24 cellular contexts compared by ENCODE assay signal in genomic region chr2:162711832-162712540, GRCh38.
DNase-seq lines count a peak whose midpoint lies in the region; ATAC-seq, FAIRE-seq and TF ChIP-seq lines count a peak whose summit lies in the region.
"Had no signal": no experiment of that assay in that cellular context is flagged by ENCODE, and none has a peak within 500 bp of the region (broad histone marks: within the 10 kb centered on the region; RNA-seq: fewer than 3 reads in every experiment).

No MANE protein-coding gene starts in this region.

- TF ChIP-seq CTCF in GM23338 (conservative IDR thresholded peaks at IDR 0.05; ENCODE audit: low read depth in 2 of 2) (no peak), pancreas (IDR thresholded peaks at IDR 0.05) (no peak), GM13976 (IDR thresholded peaks at IDR 0.05; ENCODE audit: borderline replicate concordance, control extremely low read depth, extremely low read depth, insufficient read depth, missing control alignments) (no peak), RWPE1 (conservative IDR thresholded peaks at IDR 0.05; ENCODE audit: low read depth) (no peak)

- POLR2A ChIA-PET in RWPE1 (lab: Yijun Ruan, JAX; ENCODE audit: low non-redundant PET) = no interaction called here
- POLR2A ChIA-PET in activated CD4-positive, alpha-beta memory T cell treated with anti-CD3 and anti-CD28 coated beads, Interleukin-2, amount 10 ng/mL, durations not matched to agents 7 days and 5 days (lab: Charles Lee) = no interaction called here

- peaks cover 25% of the 10 kb centered on the region for H3K4me1 ChIP-seq in GM23338 (ENCODE audit: insufficient read depth)
- H3K4me1 ChIP-seq in pancreas = peaks cover 8 to 28% (median 20%) of the 10 kb centered on the region in 3 donors

- no peak for FAIRE-seq in pancreas (lab: Jason Lieb, UNC)
- FAIRE-seq: islet of Langerhans had no signal

- H3K27me3 Mint-ChIP-seq in GM23338 (ENCODE audit: insufficient read depth, low read depth, poor library complexity) = peaks cover 9% of the 10 kb centered on the region
- no peaks in the 10 kb centered on the region for H3K27me3 Mint-ChIP-seq in activated CD4-positive, alpha-beta memory T cell treated with anti-CD3 and anti-CD28 coated beads, Interleukin-2, amount 10 ng/mL, durations not matched to agents 7 days and 5 days
- H3K27me3 Mint-ChIP-seq: activated CD4-positive, alpha-beta T cell treated with anti-CD3 and anti-CD28 coated beads, Interleukin-2, amount 10 ng/mL, durations not matched to agents 7 days and 5 days; CD8-positive, alpha-beta memory T cell; naive B cell had no signal

- ATAC-seq in GM23338 (peak; percentile 78), pancreas (peak; percentile 60 to 87 (median 82)), HG03565 (IDR thresholded peaks at IDR 0.05; ENCODE audit: unreplicated experiment) (no peak)
- ATAC-seq: sciatic nerve had no signal

- no peaks in the 10 kb centered on the region for H3K9me2 ChIP-seq in GM23338 (ENCODE audit: insufficient read depth)

- no peak overlapping the region for H2AFZ ChIP-seq in GM23338

- intact Hi-C loops in pancreas (cut with DNase I) = no loop called here

- 34 to 39% methylated on average over 4 of the region's 4 CpGs for WGBS in pancreas, 2 donors

- H3K9me3 ChIP-seq in pancreas = no peaks in the 10 kb centered on the region
- H3K9me3 ChIP-seq: ovary had no signal

- H3K27me3 ChIP-seq in GM23338 (ENCODE audit: insufficient read depth) (peaks cover 10% of the 10 kb centered on the region; the same call in 1 of the 2 replicates), pancreas (no peaks in the 10 kb centered on the region)
- H3K27me3 ChIP-seq: ovary had no signal

- in situ Hi-C loops in GM13976 (cut with MboI; ENCODE audit: low sequenced_read_pairs, unreplicated experiment) = no loop called here

- H3F3A ChIP-seq in GM23338 (replicated peaks; ENCODE audit: low read depth) = no peaks in the 10 kb centered on the region

- peak overlapping the region; percentile 65 for H3K4me2 ChIP-seq in GM23338

- H3K36me3 Mint-ChIP-seq in GM23338 (ENCODE audit: low read depth) = no peaks in the 10 kb centered on the region
- H3K36me3 Mint-ChIP-seq in activated CD4-positive, alpha-beta memory T cell treated with anti-CD3 and anti-CD28 coated beads, Interleukin-2, amount 10 ng/mL, durations not matched to agents 7 days and 5 days (ENCODE audit: low read depth) = no peaks in the 10 kb centered on the region
- H3K36me3 Mint-ChIP-seq: CD8-positive, alpha-beta memory T cell; naive B cell had no signal

- DNase-seq in GM23338 (ENCODE audit: low spot score) (peak; percentile 70), NCI-H69 (lab: John Stamatoyannopoulos, UW) (peak; percentile 40), iPS DF 4.7 (ENCODE audit: extremely low read depth, low spot score) (peak; percentile 38), pancreas (no peak), GM13976 (ENCODE audit: low spot score) (no peak), RWPE1 (ENCODE audit: low spot score) (no peak)
- no peak for DNase-seq in activated CD4-positive, alpha-beta memory T cell treated with anti-CD3 and anti-CD28 coated beads, Interleukin-2, amount 10 ng/mL, durations not matched to agents 7 days and 5 days
- DNase-seq: activated CD4-positive, alpha-beta T cell treated with anti-CD3 and anti-CD28 coated beads, Interleukin-2, amount 10 ng/mL, durations not matched to agents 7 days and 5 days; activated CD8-positive, alpha-beta memory T cell treated with anti-CD3 and anti-CD28 coated beads, Interleukin-2, amount 50 U/mL, for 48 hours; activated effector memory CD4-positive, alpha-beta T cell treated with anti-CD3 and anti-CD28 coated beads, Interleukin-2, amount 50 U/mL, for 16 hours; CD8-positive, alpha-beta memory T cell; cortex of kidney; H7; head of caudate nucleus; Kasumi-1; naive B cell; NCI-H1092; NCI-H774; ovary; stimulated activated naive CD4-positive, alpha-beta T cell had no signal

- no peaks in the 10 kb centered on the region for H3K36me3 ChIP-seq in GM23338 (ENCODE audit: insufficient read depth)
- no peaks in the 10 kb centered on the region for H3K36me3 ChIP-seq in pancreas
- H3K36me3 ChIP-seq: ovary had no signal

- H3K4me3 ChIP-seq in GM23338 (peak overlapping the region; percentile 32; the same call in 1 of the 2 replicates), pancreas (peak overlapping the region in 2 of 4 donors; percentile 5 to 9)
- H3K4me3 ChIP-seq: lung, ovary had no signal

- no peaks in the 10 kb centered on the region for H3K9me3 Mint-ChIP-seq in GM23338
- no peaks in the 10 kb centered on the region for H3K9me3 Mint-ChIP-seq in activated CD4-positive, alpha-beta memory T cell treated with anti-CD3 and anti-CD28 coated beads, Interleukin-2, amount 10 ng/mL, durations not matched to agents 7 days and 5 days
- H3K9me3 Mint-ChIP-seq: activated CD4-positive, alpha-beta T cell treated with anti-CD3 and anti-CD28 coated beads, Interleukin-2, amount 10 ng/mL, durations not matched to agents 7 days and 5 days had no signal

- H3K4me1 Mint-ChIP-seq in GM23338 = peaks cover 22% of the 10 kb centered on the region
- no peaks in the 10 kb centered on the region for H3K4me1 Mint-ChIP-seq in activated CD4-positive, alpha-beta memory T cell treated with anti-CD3 and anti-CD28 coated beads, Interleukin-2, amount 10 ng/mL, durations not matched to agents 7 days and 5 days
- H3K4me1 Mint-ChIP-seq: activated CD4-positive, alpha-beta T cell treated with anti-CD3 and anti-CD28 coated beads, Interleukin-2, amount 10 ng/mL, durations not matched to agents 7 days and 5 days; CD8-positive, alpha-beta memory T cell; naive B cell had no signal

- no peak overlapping the region for H3K4me3 Mint-ChIP-seq in GM23338
- no peak overlapping the region for H3K4me3 Mint-ChIP-seq in activated CD4-positive, alpha-beta memory T cell treated with anti-CD3 and anti-CD28 coated beads, Interleukin-2, amount 10 ng/mL, durations not matched to agents 7 days and 5 days
- H3K4me3 Mint-ChIP-seq: activated CD4-positive, alpha-beta T cell treated with anti-CD3 and anti-CD28 coated beads, Interleukin-2, amount 10 ng/mL, durations not matched to agents 7 days and 5 days; CD8-positive, alpha-beta memory T cell; naive B cell had no signal

- no peak overlapping the region for H3K27ac Mint-ChIP-seq in GM23338
- H3K27ac Mint-ChIP-seq in activated CD4-positive, alpha-beta memory T cell treated with anti-CD3 and anti-CD28 coated beads, Interleukin-2, amount 10 ng/mL, durations not matched to agents 7 days and 5 days = no peak overlapping the region
- H3K27ac Mint-ChIP-seq: activated CD4-positive, alpha-beta T cell treated with anti-CD3 and anti-CD28 coated beads, Interleukin-2, amount 10 ng/mL, durations not matched to agents 7 days and 5 days; CD8-positive, alpha-beta memory T cell; naive B cell had no signal

- H3K27ac ChIP-seq in GM23338 (ENCODE audit: low read depth) (no peak overlapping the region), pancreas (peak overlapping the region in 2 of 4 donors; percentile 10 to 30), RWPE1 (no peak overlapping the region)
- H3K27ac ChIP-seq: ovary had no signal

- H3K79me2 ChIP-seq in GM23338 (replicated peaks; ENCODE audit: insufficient read depth) = no peaks in the 10 kb centered on the region

- H4K20me1 ChIP-seq in GM23338 (replicated peaks; ENCODE audit: insufficient read depth) = no peaks in the 10 kb centered on the region

- CTCF ChIA-PET in RWPE1 (lab: Yijun Ruan, JAX) = interaction anchor here (0.6 to 0.7 kb wide), 2 partner anchors 15 to 415 kb away, joined by 4 read pairs; no protein-coding TSS in a partner anchor
- CTCF ChIA-PET in activated CD4-positive, alpha-beta memory T cell treated with anti-CD3 and anti-CD28 coated beads, Interleukin-2, amount 10 ng/mL, durations not matched to agents 7 days and 5 days (lab: Charles Lee) = no interaction called here

TF ChIP-seq in GM23338, 12 proteins besides CTCF, POLR2A, EP300 and RAD21 (continues in another document):
- TF ChIP-seq EZH2phosphoT487 (IDR thresholded peaks at IDR 0.05; ENCODE audit: unreplicated experiment) (no peak), ZNF331 (CRISPR knock-in tag; IDR thresholded peaks at IDR 0.05; ENCODE audit: low read depth) (no peak), CREB1 (CRISPR knock-in tag; IDR thresholded peaks at IDR 0.05; ENCODE audit: low read depth) (peak; percentile 26; the same call in 1 of the 2 replicates), JUNB (IDR thresholded peaks at IDR 0.05; ENCODE audit: unreplicated experiment) (no peak), NANOG (IDR thresholded peaks at IDR 0.05; ENCODE audit: borderline replicate concordance) (peak; percentile 81)

Comparison
In these comparisons a context has a peak if more than half of its experiments do, and no peak if none do; other contexts are left out.
1. DNase-seq: peak in GM23338 (single experiment), NCI-H69 (single experiment) and iPS DF 4.7 (single experiment); none in pancreas (0 of 6), GM13976 (single experiment), RWPE1 (single experiment) and activated CD4-positive, alpha-beta memory T cell treated with anti-CD3 and anti-CD28 coated beads, Interleukin-2, amount 10 ng/mL, durations not matched to agents 7 days and 5 days (single experiment).